ENCODE assay signal across 10 cellular contexts in genomic region chr6:47335456-47335855, GRCh38. TPM values are rescaled to one million over a fixed set of nuclear protein-coding genes. Genes with fewer than 3 reads are reported as not detected.
DNase-seq lines count a peak whose midpoint lies in the region; ATAC-seq and TF ChIP-seq lines count a peak whose summit lies in the region.
"Had no signal": no experiment of that assay in that cellular context is flagged by ENCODE, and none has a peak within 500 bp of the region (broad histone marks: within the 10 kb centered on the region; RNA-seq: fewer than 3 reads in every experiment).

No MANE protein-coding gene starts in this region.

- H3K27ac ChIP-seq in transverse colon, result no peak overlapping the region

- intact Hi-C loops in transverse colon (cut with DNase I; ENCODE audit: low total_unique reads), result no loop called here

- ATAC-seq in GM21367 (IDR thresholded peaks at IDR 0.05; ENCODE audit: unreplicated experiment) (peak; percentile 89), HG03139 (IDR thresholded peaks at IDR 0.05; ENCODE audit: unreplicated experiment) (peak; percentile 89), HG02840 (IDR thresholded peaks at IDR 0.05; ENCODE audit: low FRiP score, unreplicated experiment) (no peak)

- TF ChIP-seq CTCF in transverse colon (IDR thresholded peaks at IDR 0.05), result no peak

- H3K9me3 ChIP-seq in transverse colon, result no peaks in the 10 kb centered on the region

- no peaks in the 10 kb centered on the region for H3K27me3 ChIP-seq in transverse colon

- no peak overlapping the region for H3K4me3 ChIP-seq in transverse colon

- no peaks in the 10 kb centered on the region for H3K4me1 ChIP-seq in transverse colon

- DNase-seq in GDM1 (lab: John Stamatoyannopoulos, UW) (peak; percentile 57), SIG-M5 (lab: John Stamatoyannopoulos, UW) (peak; percentile 16), GM03348 (ENCODE audit: low spot score) (no peak), transverse colon (no peak), DMS 273 (lab: John Stamatoyannopoulos, UW; ENCODE audit: unreplicated experiment) (no peak)
- DNase-seq: effector CD4-positive, alpha-beta T cell; NCI-H1436 had no signal

- TF ChIP-seq POLR2A in transverse colon (IDR thresholded peaks at IDR 0.05), result no peak

- WGBS in transverse colon (ENCODE audit: low coverage in 1 of 2), 2 donors, result 57 to 72% methylated on average over 5 to 6 of the region's 6 CpGs

- no peak for TF ChIP-seq EP300 in transverse colon (IDR thresholded peaks at IDR 0.05; ENCODE audit: low read depth)

- in situ Hi-C loops in transverse colon (cut with MboI; ENCODE audit: low pct_ligation_motif_present in 1 of 4, low pct_unique_long_range_greater_than_20kb in 1 of 4, low sequenced_read_pairs in 3 of 4), result no loop called here

- no peaks in the 10 kb centered on the region for H3K36me3 ChIP-seq in transverse colon

RNA-seq across cellular contexts. Expression of gene TNFRSF21, which starts 25.8 kb away (rescaled TPM):
- total RNA-seq in transverse colon, result 100 to 1,000 TPM in 1 of 4 donors, 10 to 100 TPM in 3; 45.4 to 136 (median 73.4) TPM

Comparison
In these comparisons a context has a peak if more than half of its experiments do, and no peak if none do; other contexts are left out.
1. DNase-seq: peak in GDM1 (single experiment) and SIG-M5 (single experiment); none in GM03348 (single experiment), transverse colon (single experiment) and DMS 273 (single experiment).